22 cellular contexts compared by ENCODE assay signal in the genomic region with DNA sequence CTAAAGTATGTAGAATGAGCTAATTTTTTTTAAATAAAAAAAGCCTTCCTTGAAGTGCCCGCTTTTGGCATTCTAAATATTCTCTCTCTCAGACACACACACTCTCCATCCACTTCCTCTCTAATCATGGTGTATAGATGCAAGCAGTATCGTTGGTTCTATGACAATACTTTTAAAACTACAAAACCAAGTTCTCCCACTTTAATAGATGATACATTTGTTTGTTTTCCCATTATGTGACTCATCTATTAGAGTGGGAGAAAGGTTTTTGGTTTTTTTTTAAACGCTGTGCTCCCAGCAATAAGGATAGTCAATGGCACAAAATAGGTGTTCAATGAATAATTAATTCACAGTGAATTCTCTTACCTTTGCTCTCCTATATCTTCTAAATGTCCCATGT. TPM values are rescaled to one million over a fixed set of nuclear protein-coding genes. Genes with fewer than 3 reads are reported as not detected.
DNase-seq lines count a peak whose midpoint lies in the region; ATAC-seq, FAIRE-seq and TF ChIP-seq lines count a peak whose summit lies in the region.
"Had no signal": no experiment of that assay in that cellular context is flagged by ENCODE, and none has a peak within 500 bp of the region (broad histone marks: within the 10 kb centered on the region; RNA-seq: fewer than 3 reads in every experiment).

No MANE protein-coding gene starts in this region.

- H3K14ac ChIP-seq in IMR-90 (replicated peaks; ENCODE audit: low read depth, low read length), result no peak overlapping the region

- no peak overlapping the region for H2AK5ac ChIP-seq in IMR-90 (ENCODE audit: low read depth, low read length)

- POLR2A ChIA-PET in IMR-90 (lab: Charles Lee; ENCODE audit: unreplicated experiment), result no interaction called here

- no peak; the same call in 1 of the 2 replicates for ATAC-seq in IMR-90 (ENCODE audit: low read depth)
- ATAC-seq in GM21529 (IDR thresholded peaks at IDR 0.05; ENCODE audit: unreplicated experiment), result no peak
- no peak for ATAC-seq in HG02623 (IDR thresholded peaks at IDR 0.05; ENCODE audit: unreplicated experiment)

- H4K20me1 ChIP-seq in IMR-90 (ENCODE audit: insufficient read depth, low read length), result no peaks in the 10 kb centered on the region
- H4K20me1 ChIP-seq: BLaER1 had no signal

- H3K27me3 ChIP-seq in IMR-90 (ENCODE audit: control insufficient read depth, insufficient read depth, low read length), result no peaks in the 10 kb centered on the region
- H3K27me3 ChIP-seq in bronchial epithelial cell (ENCODE audit: control insufficient read depth, insufficient read depth, low read length), result no peaks in the 10 kb centered on the region
- H3K27me3 ChIP-seq: BLaER1 had no signal

- H3K9me3 ChIP-seq in IMR-90 (ENCODE audit: control insufficient read depth, insufficient read depth, low read length), result 0 out of 2 replicates have a peak, but pooled peaks cover 2% of the 10 kb centered on the region
- H3K9me3 ChIP-seq: BLaER1 had no signal

- H2AK9ac ChIP-seq in IMR-90 (replicated peaks; ENCODE audit: low read depth, low read length, poor library complexity), result no peak overlapping the region

- H3K9me3 Mint-ChIP-seq in Calu3 (ENCODE audit: low read depth, unreplicated experiment), result peaks cover 4% of the 10 kb centered on the region
- H3K9me3 Mint-ChIP-seq: CD4-positive, alpha-beta T cell had no signal

- no peak overlapping the region for H2BK15ac ChIP-seq in IMR-90 (ENCODE audit: low read depth, low read length)

- no peak overlapping the region for H3K4me3 Mint-ChIP-seq in Calu3 (ENCODE audit: low read depth, unreplicated experiment)
- H3K4me3 Mint-ChIP-seq: CD4-positive, alpha-beta T cell; H9 had no signal

- no peak overlapping the region for H2BK120ac ChIP-seq in IMR-90 (ENCODE audit: low read depth, low read length)

- no peaks in the 10 kb centered on the region for H3K27me3 Mint-ChIP-seq in Calu3 (ENCODE audit: unreplicated experiment)

- H3K4ac ChIP-seq in IMR-90 (ENCODE audit: low read depth, low read length), result no peak overlapping the region

- TF ChIP-seq RAD21 in IMR-90 (IDR thresholded peaks at IDR 0.05; ENCODE audit: low read length), result no peak

- H3K79me1 ChIP-seq in IMR-90 (ENCODE audit: low read depth in 1 of 2, low read length in 2 of 2), result no peaks in the 10 kb centered on the region

- no peak overlapping the region for H2BK5ac ChIP-seq in IMR-90 (ENCODE audit: low read depth, low read length, poor library complexity, severe bottlenecking)

- no peak overlapping the region for H3K56ac ChIP-seq in IMR-90 (ENCODE audit: extremely low read depth, insufficient read depth, low read length)

- BruUV-seq in IMR-90 (replicated peaks; lab: Mats Ljungman, UMichigan), result no TSS peak
- BruUV-seq in Calu3 (replicated peaks; lab: Mats Ljungman, UMichigan), result no TSS peak

- no peak overlapping the region for H3K4me2 ChIP-seq in IMR-90 (ENCODE audit: low read depth, low read length)
- H3K4me2 ChIP-seq: BLaER1 had no signal

- H3K23ac ChIP-seq in IMR-90 (ENCODE audit: low read depth, low read length), result no peak overlapping the region

- H3K27ac ChIP-seq in IMR-90 (ENCODE audit: insufficient read depth, low read length), result no peak overlapping the region
- H3K27ac ChIP-seq: BLaER1, SK-N-MC had no signal

- peaks cover 5% of the 10 kb centered on the region for H3K9me1 ChIP-seq in IMR-90 (ENCODE audit: insufficient read depth, low read length)

- H3K4me3 ChIP-seq in IMR-90 (ENCODE audit: insufficient read depth, low read depth, low read length) (no peak overlapping the region), bronchial epithelial cell (ENCODE audit: low read depth, low read length) (no peak overlapping the region)
- H3K4me3 ChIP-seq: BLaER1, SK-N-MC had no signal

- intact Hi-C loops in IMR-90 (cut with micrococcal nuclease) (loop anchor here (10.0 kb wide), 1 partner anchor 236 kb away; the partner anchor contains the start of gene ME3), Calu3 (cut with micrococcal nuclease; ENCODE audit: unreplicated experiment) (no loop called here)

- H3K36me3 Mint-ChIP-seq in Calu3 (ENCODE audit: insufficient read depth, unreplicated experiment), result no peaks in the 10 kb centered on the region

- no CpG with 5 or more reads among the region's 3 CpGs for WGBS in IMR-90 (ENCODE audit: extremely low coverage in 2 of 2, insufficient read length in 1 of 2), 2 experiments

- H4K91ac ChIP-seq in IMR-90 (ENCODE audit: insufficient read depth, low read depth, low read length), result no peak overlapping the region

- dilution Hi-C loops in IMR-90 (cut with HindIII; ENCODE audit: low sequenced_read_pairs, unreplicated experiment), result no loop called here

- no peak overlapping the region for H3K18ac ChIP-seq in IMR-90 (ENCODE audit: low read depth, low read length)

- no peak overlapping the region for H3K27ac Mint-ChIP-seq in Calu3 (ENCODE audit: unreplicated experiment)
- H3K27ac Mint-ChIP-seq: CD4-positive, alpha-beta T cell; H9 had no signal

- H2AFZ ChIP-seq in IMR-90 (replicated peaks; ENCODE audit: low read length, poor library complexity), result no peak overlapping the region

- peaks cover 8% of the 10 kb centered on the region for H3K4me1 Mint-ChIP-seq in Calu3 (ENCODE audit: low read depth, unreplicated experiment)
- H3K4me1 Mint-ChIP-seq: H9 had no signal

- no peak for TF ChIP-seq CTCF in IMR-90 (conservative IDR thresholded peaks at IDR 0.05; ENCODE audit: low read depth, low read length)
- no peak for TF ChIP-seq CTCF in bronchial epithelial cell (IDR thresholded peaks at IDR 0.05; ENCODE audit: insufficient read depth, low read length, severe bottlenecking)
- no peak for TF ChIP-seq CTCF in Calu3 (IDR thresholded peaks at IDR 0.05; ENCODE audit: unreplicated experiment)

- no peak overlapping the region for H4K5ac ChIP-seq in IMR-90 (ENCODE audit: low read depth, low read length)

- no peak for TF ChIP-seq POLR2A in IMR-90 (IDR thresholded peaks at IDR 0.05; ENCODE audit: low read depth, low read length)

- H3K36me3 ChIP-seq in IMR-90 (ENCODE audit: control insufficient read depth, insufficient read depth, low read length) (no peaks in the 10 kb centered on the region), bronchial epithelial cell (ENCODE audit: control insufficient read depth, insufficient read depth, low read length) (no peaks in the 10 kb centered on the region)
- H3K36me3 ChIP-seq: BLaER1 had no signal

- no peak overlapping the region for H4K8ac ChIP-seq in IMR-90 (ENCODE audit: low read depth in 2 of 2, low read length in 2 of 2)

- DNase-seq in EH (ENCODE audit: low read depth) (peak; percentile 41), IMR-90 (peak; percentile 38), bronchial epithelial cell (ENCODE audit: low read depth) (peak; percentile 59), NCI-H2196 (lab: John Stamatoyannopoulos, UW; ENCODE audit: unreplicated experiment) (no peak), Calu3 (no peak)
- DNase-seq: Caco-2; CD4-positive, alpha-beta T cell; DMS153; H9; Karpas-422; NCI-H1417; NCI-H187; NCI-H446 treated with DMSO at 0.1 percent for 48 hours; NCI-H526 treated with DMSO at 0.1 percent for 48 hours; OCI-M1; SHP77 treated with DMSO at 0.1 percent for 48 hours; T-helper 2 cell had no signal

- no peak overlapping the region for H2BK20ac ChIP-seq in IMR-90 (ENCODE audit: low read depth, low read length)

- no peaks in the 10 kb centered on the region for H3K4me1 ChIP-seq in IMR-90 (ENCODE audit: control insufficient read depth, insufficient read depth, low read length)
- H3K4me1 ChIP-seq: BLaER1 had no signal

- CTCF ChIA-PET in IMR-90 (lab: Yijun Ruan, JAX) (no interaction called here), Calu3 (lab: Charles Lee) (no interaction called here)

- in situ Hi-C loops in IMR-90 (cut with MboI; ENCODE audit: low sequenced_read_pairs), result no loop called here

- no peak for FAIRE-seq in bronchial epithelial cell (lab: Jason Lieb, UNC)
- FAIRE-seq: GM12891 had no signal

- no peak overlapping the region for H3K9ac ChIP-seq in IMR-90 (ENCODE audit: low read depth, low read length)
- H3K9ac ChIP-seq: BLaER1 had no signal

TF ChIP-seq in IMR-90, 13 proteins besides CTCF, POLR2A, EP300 and RAD21:
- TF ChIP-seq MAZ (IDR thresholded peaks at IDR 0.05; ENCODE audit: borderline replicate concordance, low read depth, low read length) (no peak), FOS (IDR thresholded peaks at IDR 0.05; ENCODE audit: low read depth, low read length) (no peak), MXI1 (IDR thresholded peaks at IDR 0.05; ENCODE audit: borderline replicate concordance, low read depth, low read length) (no peak), NFE2L2 (IDR thresholded peaks at IDR 0.05; ENCODE audit: low read depth, low read length) (no peak), CEBPB (IDR thresholded peaks at IDR 0.05; ENCODE audit: low read depth, low read length) (no peak), CHD1 (IDR thresholded peaks at IDR 0.05; ENCODE audit: low read depth, low read length) (no peak), SMC3 (IDR thresholded peaks at IDR 0.05; ENCODE audit: low read depth, low read length) (no peak), MAFK (IDR thresholded peaks at IDR 0.05; ENCODE audit: low read depth, low read length) (no peak), RFX5 (IDR thresholded peaks at IDR 0.05; ENCODE audit: low read depth, low read length) (no peak)
- TF ChIP-seq, protein P1, sequence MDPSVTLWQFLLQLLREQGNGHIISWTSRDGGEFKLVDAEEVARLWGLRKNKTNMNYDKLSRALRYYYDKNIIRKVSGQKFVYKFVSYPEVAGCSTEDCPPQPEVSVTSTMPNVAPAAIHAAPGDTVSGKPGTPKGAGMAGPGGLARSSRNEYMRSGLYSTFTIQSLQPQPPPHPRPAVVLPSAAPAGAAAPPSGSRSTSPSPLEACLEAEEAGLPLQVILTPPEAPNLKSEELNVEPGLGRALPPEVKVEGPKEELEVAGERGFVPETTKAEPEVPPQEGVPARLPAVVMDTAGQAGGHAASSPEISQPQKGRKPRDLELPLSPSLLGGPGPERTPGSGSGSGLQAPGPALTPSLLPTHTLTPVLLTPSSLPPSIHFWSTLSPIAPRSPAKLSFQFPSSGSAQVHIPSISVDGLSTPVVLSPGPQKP (IDR thresholded peaks at IDR 0.05; ENCODE audit: borderline replicate concordance, low read depth, low read length), result no peak

RNA-seq across cellular contexts. Expression of gene FZD4, which starts 44.6 kb away (rescaled TPM):
- total RNA-seq in IMR-90 (2012; rRNA removed), result 7.7 and 10.3 TPM in 2 replicates
- 3.1 and 3.7 TPM in 2 replicates for polyA plus RNA-seq in IMR-90 (2012; rRNA removed)
- polyA plus RNA-seq in IMR-90 (2012; cell fraction: cytosol; rRNA removed), result 1.7 and 2.3 TPM in 2 replicates
- 1.5 and 4.4 TPM in 2 replicates for polyA plus RNA-seq in IMR-90 (2012; cell fraction: nucleus; rRNA removed; ENCODE audit: low replicate concordance)
- 0.38 and 0.53 TPM in 2 replicates for total RNA-seq in bronchial epithelial cell
- 2.5 and 2.7 TPM in 2 replicates for total RNA-seq in Calu3 (2022)
- total RNA-seq: CD4-positive, alpha-beta T cell had no signal

Comparison
In these comparisons a context has a peak if more than half of its experiments do, and no peak if none do; other contexts are left out.
1. DNase-seq: peak in EH (single experiment), IMR-90 (single experiment) and bronchial epithelial cell (single experiment); none in NCI-H2196 (single experiment) and Calu3 (single experiment).